Comparison of ENCODE assay signal across 1 cellular context in genomic region chr20:44402391-44403193, GRCh38.
A peak's percentile ranks its signal among the peaks of the same experiment; 100 is the strongest.
TF ChIP-seq lines count a peak whose summit lies in the region.

No MANE protein-coding gene starts in this region.

TF ChIP-seq in HepG2, 621 proteins besides CTCF, POLR2A, EP300 and RAD21 (continued from another document and continues in another):
- TF ChIP-seq STAT6 (CRISPR knock-in tag; IDR thresholded peaks at IDR 0.05; ENCODE audit: borderline replicate concordance), result no peak
- TF ChIP-seq TBP (CRISPR knock-in tag; IDR thresholded peaks at IDR 0.05), result no peak
- TF ChIP-seq, protein P1, sequence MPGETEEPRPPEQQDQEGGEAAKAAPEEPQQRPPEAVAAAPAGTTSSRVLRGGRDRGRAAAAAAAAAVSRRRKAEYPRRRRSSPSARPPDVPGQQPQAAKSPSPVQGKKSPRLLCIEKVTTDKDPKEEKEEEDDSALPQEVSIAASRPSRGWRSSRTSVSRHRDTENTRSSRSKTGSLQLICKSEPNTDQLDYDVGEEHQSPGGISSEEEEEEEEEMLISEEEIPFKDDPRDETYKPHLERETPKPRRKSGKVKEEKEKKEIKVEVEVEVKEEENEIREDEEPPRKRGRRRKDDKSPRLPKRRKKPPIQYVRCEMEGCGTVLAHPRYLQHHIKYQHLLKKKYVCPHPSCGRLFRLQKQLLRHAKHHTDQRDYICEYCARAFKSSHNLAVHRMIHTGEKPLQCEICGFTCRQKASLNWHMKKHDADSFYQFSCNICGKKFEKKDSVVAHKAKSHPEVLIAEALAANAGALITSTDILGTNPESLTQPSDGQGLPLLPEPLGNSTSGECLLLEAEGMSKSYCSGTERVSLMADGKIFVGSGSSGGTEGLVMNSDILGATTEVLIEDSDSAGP (CRISPR knock-in tag; IDR thresholded peaks at IDR 0.05; ENCODE audit: borderline replicate concordance), result peak; percentile 82
- TF ChIP-seq MED8 (CRISPR knock-in tag; IDR thresholded peaks at IDR 0.05; ENCODE audit: insufficient replicate concordance), result peak; percentile 60
- TF ChIP-seq ZNF549 (CRISPR knock-in tag; IDR thresholded peaks at IDR 0.05), result no peak
- no peak; the same call in 1 of the 2 replicates for TF ChIP-seq HOXA5 (CRISPR knock-in tag; IDR thresholded peaks at IDR 0.05)
- no peak for TF ChIP-seq CSRNP2 (CRISPR knock-in tag; conservative IDR thresholded peaks at IDR 0.05; ENCODE audit: low read depth)
- TF ChIP-seq NR2F2 (IDR thresholded peaks at IDR 0.05; ENCODE audit: borderline replicate concordance, low read depth), result no peak
- TF ChIP-seq NCOA1 (CRISPR knock-in tag; IDR thresholded peaks at IDR 0.05), result peak; percentile 63; the same call in 1 of the 2 replicates
- TF ChIP-seq, protein P2, sequence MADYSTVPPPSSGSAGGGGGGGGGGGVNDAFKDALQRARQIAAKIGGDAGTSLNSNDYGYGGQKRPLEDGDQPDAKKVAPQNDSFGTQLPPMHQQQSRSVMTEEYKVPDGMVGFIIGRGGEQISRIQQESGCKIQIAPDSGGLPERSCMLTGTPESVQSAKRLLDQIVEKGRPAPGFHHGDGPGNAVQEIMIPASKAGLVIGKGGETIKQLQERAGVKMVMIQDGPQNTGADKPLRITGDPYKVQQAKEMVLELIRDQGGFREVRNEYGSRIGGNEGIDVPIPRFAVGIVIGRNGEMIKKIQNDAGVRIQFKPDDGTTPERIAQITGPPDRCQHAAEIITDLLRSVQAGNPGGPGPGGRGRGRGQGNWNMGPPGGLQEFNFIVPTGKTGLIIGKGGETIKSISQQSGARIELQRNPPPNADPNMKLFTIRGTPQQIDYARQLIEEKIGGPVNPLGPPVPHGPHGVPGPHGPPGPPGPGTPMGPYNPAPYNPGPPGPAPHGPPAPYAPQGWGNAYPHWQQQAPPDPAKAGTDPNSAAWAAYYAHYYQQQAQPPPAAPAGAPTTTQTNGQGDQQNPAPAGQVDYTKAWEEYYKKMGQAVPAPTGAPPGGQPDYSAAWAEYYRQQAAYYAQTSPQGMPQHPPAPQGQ (CRISPR knock-in tag; IDR thresholded peaks at IDR 0.05; ENCODE audit: borderline replicate concordance), result no peak
- peak; percentile 80; the same call in 1 of the 2 replicates for TF ChIP-seq ZBTB8A (CRISPR knock-in tag; IDR thresholded peaks at IDR 0.05; ENCODE audit: borderline replicate concordance, low read depth)
- TF ChIP-seq, protein P3, sequence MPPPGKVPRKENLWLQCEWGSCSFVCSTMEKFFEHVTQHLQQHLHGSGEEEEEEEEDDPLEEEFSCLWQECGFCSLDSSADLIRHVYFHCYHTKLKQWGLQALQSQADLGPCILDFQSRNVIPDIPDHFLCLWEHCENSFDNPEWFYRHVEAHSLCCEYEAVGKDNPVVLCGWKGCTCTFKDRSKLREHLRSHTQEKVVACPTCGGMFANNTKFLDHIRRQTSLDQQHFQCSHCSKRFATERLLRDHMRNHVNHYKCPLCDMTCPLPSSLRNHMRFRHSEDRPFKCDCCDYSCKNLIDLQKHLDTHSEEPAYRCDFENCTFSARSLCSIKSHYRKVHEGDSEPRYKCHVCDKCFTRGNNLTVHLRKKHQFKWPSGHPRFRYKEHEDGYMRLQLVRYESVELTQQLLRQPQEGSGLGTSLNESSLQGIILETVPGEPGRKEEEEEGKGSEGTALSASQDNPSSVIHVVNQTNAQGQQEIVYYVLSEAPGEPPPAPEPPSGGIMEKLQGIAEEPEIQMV (CRISPR knock-in tag; IDR thresholded peaks at IDR 0.05; ENCODE audit: low read depth), result peak; percentile 63; the same call in 1 of the 2 replicates
- no peak for TF ChIP-seq MEIS2 (CRISPR knock-in tag; IDR thresholded peaks at IDR 0.05)
- peak; percentile 62 for TF ChIP-seq REPIN1 (CRISPR knock-in tag; IDR thresholded peaks at IDR 0.05; ENCODE audit: borderline replicate concordance, low read depth)
- TF ChIP-seq ZNF441 (CRISPR knock-in tag; IDR thresholded peaks at IDR 0.05; ENCODE audit: borderline replicate concordance), result no peak
- TF ChIP-seq, protein P4, sequence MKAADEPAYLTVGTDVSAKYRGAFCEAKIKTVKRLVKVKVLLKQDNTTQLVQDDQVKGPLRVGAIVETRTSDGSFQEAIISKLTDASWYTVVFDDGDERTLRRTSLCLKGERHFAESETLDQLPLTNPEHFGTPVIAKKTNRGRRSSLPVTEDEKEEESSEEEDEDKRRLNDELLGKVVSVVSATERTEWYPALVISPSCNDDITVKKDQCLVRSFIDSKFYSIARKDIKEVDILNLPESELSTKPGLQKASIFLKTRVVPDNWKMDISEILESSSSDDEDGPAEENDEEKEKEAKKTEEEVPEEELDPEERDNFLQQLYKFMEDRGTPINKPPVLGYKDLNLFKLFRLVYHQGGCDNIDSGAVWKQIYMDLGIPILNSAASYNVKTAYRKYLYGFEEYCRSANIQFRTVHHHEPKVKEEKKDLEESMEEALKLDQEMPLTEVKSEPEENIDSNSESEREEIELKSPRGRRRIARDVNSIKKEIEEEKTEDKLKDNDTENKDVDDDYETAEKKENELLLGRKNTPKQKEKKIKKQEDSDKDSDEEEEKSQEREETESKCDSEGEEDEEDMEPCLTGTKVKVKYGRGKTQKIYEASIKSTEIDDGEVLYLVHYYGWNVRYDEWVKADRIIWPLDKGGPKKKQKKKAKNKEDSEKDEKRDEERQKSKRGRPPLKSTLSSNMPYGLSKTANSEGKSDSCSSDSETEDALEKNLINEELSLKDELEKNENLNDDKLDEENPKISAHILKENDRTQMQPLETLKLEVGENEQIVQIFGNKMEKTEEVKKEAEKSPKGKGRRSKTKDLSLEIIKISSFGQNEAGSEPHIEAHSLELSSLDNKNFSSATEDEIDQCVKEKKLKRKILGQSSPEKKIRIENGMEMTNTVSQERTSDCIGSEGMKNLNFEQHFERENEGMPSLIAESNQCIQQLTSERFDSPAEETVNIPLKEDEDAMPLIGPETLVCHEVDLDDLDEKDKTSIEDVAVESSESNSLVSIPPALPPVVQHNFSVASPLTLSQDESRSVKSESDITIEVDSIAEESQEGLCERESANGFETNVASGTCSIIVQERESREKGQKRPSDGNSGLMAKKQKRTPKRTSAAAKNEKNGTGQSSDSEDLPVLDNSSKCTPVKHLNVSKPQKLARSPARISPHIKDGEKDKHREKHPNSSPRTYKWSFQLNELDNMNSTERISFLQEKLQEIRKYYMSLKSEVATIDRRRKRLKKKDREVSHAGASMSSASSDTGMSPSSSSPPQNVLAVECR (CRISPR knock-in tag; IDR thresholded peaks at IDR 0.05; ENCODE audit: borderline replicate concordance), result peak; percentile 87
- TF ChIP-seq, protein P5, sequence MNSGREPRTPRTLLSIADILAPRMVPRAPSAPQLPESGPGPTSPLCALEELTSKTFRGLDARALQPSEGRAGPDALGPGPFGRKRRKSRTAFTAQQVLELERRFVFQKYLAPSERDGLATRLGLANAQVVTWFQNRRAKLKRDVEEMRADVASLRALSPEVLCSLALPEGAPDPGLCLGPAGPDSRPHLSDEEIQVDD (CRISPR knock-in tag; IDR thresholded peaks at IDR 0.05; ENCODE audit: borderline replicate concordance), result no peak
- peak; percentile 61; the same call in 1 of the 2 replicates for TF ChIP-seq ZHX1 (CRISPR knock-in tag; IDR thresholded peaks at IDR 0.05; ENCODE audit: low read depth)
- TF ChIP-seq KLF15 (CRISPR knock-in tag; IDR thresholded peaks at IDR 0.05; ENCODE audit: borderline replicate concordance), result no peak
- no peak for TF ChIP-seq CREM (IDR thresholded peaks at IDR 0.05)
- no peak for TF ChIP-seq CREM (CRISPR knock-in tag; IDR thresholded peaks at IDR 0.05)
- TF ChIP-seq, protein P6, sequence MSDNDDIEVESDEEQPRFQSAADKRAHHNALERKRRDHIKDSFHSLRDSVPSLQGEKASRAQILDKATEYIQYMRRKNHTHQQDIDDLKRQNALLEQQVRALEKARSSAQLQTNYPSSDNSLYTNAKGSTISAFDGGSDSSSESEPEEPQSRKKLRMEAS (IDR thresholded peaks at IDR 0.05), result peak; percentile 35; the same call in 1 of the 2 replicates
- TF ChIP-seq RFX5 (IDR thresholded peaks at IDR 0.05; ENCODE audit: low read depth, low read length), result no peak; the same call in 1 of the 2 replicates
- no peak; the same call in 1 of the 2 replicates for TF ChIP-seq ZNF746 (CRISPR knock-in tag; IDR thresholded peaks at IDR 0.05)
- TF ChIP-seq TRIM24 (CRISPR knock-in tag; IDR thresholded peaks at IDR 0.05), result no peak
- TF ChIP-seq ZFP41 (CRISPR knock-in tag; IDR thresholded peaks at IDR 0.05; ENCODE audit: borderline replicate concordance), result no peak; the same call in 1 of the 2 replicates
- TF ChIP-seq ZIK1 (CRISPR knock-in tag; IDR thresholded peaks at IDR 0.05; ENCODE audit: borderline replicate concordance, low read depth), result no peak; the same call in 1 of the 2 replicates
- peak; percentile 72; the same call in 1 of the 2 replicates for TF ChIP-seq ISL2 (CRISPR knock-in tag; IDR thresholded peaks at IDR 0.05)
- peak; percentile 43; the same call in 1 of the 2 replicates for TF ChIP-seq PITX1 (CRISPR knock-in tag; IDR thresholded peaks at IDR 0.05)
- TF ChIP-seq STAG1 (CRISPR knock-in tag; IDR thresholded peaks at IDR 0.05), result 0 out of 2 replicates have a peak, but pooled peaks have one; percentile 9
- TF ChIP-seq, protein P7, sequence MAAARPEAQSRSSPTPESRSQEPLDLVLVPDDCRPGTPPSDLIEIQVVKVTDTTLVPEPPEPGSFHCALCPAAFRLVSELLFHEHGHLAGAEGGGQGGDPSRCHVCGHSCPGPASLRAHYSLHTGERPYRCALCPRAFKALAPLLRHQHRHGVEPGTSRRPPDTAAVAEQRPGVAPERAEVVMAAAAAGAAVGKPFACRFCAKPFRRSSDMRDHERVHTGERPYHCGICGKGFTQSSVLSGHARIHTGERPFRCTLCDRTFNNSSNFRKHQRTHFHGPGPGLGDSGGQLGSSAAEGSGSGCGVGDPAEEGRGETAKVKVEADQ (CRISPR knock-in tag; IDR thresholded peaks at IDR 0.05; ENCODE audit: borderline replicate concordance), result 0 out of 2 replicates have a peak, but pooled peaks have one; percentile 26
- peak in 1 of 2 experiments; percentile 16; a peak in 1 of 4 replicates for TF ChIP-seq KLF16 (CRISPR knock-in tag; IDR thresholded peaks at IDR 0.05)
- TF ChIP-seq MYNN (CRISPR knock-in tag; IDR thresholded peaks at IDR 0.05; ENCODE audit: low read depth), result 0 out of 2 replicates have a peak, but pooled peaks have one; percentile 1
- peak; percentile 94 for TF ChIP-seq ZNF782 (CRISPR knock-in tag; IDR thresholded peaks at IDR 0.05; ENCODE audit: borderline replicate concordance)
- no peak for TF ChIP-seq ARNT (IDR thresholded peaks at IDR 0.05)
- TF ChIP-seq TP53 (CRISPR knock-in tag; conservative IDR thresholded peaks at IDR 0.05), result peak; percentile 82; the same call in 1 of the 2 replicates
- TF ChIP-seq NFIB (CRISPR knock-in tag; IDR thresholded peaks at IDR 0.05; ENCODE audit: borderline replicate concordance), result no peak
- TF ChIP-seq, protein P8, sequence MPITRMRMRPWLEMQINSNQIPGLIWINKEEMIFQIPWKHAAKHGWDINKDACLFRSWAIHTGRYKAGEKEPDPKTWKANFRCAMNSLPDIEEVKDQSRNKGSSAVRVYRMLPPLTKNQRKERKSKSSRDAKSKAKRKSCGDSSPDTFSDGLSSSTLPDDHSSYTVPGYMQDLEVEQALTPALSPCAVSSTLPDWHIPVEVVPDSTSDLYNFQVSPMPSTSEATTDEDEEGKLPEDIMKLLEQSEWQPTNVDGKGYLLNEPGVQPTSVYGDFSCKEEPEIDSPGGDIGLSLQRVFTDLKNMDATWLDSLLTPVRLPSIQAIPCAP (CRISPR knock-in tag; IDR thresholded peaks at IDR 0.05; ENCODE audit: low read depth), result no peak
- peak; percentile 65 for TF ChIP-seq ZNF768 (CRISPR knock-in tag; IDR thresholded peaks at IDR 0.05)
- TF ChIP-seq SP4 (CRISPR knock-in tag; IDR thresholded peaks at IDR 0.05), result peak; percentile 48; the same call in 1 of the 2 replicates
- TF ChIP-seq AKAP8 (CRISPR knock-in tag; IDR thresholded peaks at IDR 0.05), result peak; percentile 95
- TF ChIP-seq ZNF629 (CRISPR knock-in tag; conservative IDR thresholded peaks at IDR 0.05), result no peak
- TF ChIP-seq ZNF432 (CRISPR knock-in tag; IDR thresholded peaks at IDR 0.05; ENCODE audit: borderline replicate concordance), result no peak
